8 cellular contexts compared by ENCODE assay signal in the genomic region with DNA sequence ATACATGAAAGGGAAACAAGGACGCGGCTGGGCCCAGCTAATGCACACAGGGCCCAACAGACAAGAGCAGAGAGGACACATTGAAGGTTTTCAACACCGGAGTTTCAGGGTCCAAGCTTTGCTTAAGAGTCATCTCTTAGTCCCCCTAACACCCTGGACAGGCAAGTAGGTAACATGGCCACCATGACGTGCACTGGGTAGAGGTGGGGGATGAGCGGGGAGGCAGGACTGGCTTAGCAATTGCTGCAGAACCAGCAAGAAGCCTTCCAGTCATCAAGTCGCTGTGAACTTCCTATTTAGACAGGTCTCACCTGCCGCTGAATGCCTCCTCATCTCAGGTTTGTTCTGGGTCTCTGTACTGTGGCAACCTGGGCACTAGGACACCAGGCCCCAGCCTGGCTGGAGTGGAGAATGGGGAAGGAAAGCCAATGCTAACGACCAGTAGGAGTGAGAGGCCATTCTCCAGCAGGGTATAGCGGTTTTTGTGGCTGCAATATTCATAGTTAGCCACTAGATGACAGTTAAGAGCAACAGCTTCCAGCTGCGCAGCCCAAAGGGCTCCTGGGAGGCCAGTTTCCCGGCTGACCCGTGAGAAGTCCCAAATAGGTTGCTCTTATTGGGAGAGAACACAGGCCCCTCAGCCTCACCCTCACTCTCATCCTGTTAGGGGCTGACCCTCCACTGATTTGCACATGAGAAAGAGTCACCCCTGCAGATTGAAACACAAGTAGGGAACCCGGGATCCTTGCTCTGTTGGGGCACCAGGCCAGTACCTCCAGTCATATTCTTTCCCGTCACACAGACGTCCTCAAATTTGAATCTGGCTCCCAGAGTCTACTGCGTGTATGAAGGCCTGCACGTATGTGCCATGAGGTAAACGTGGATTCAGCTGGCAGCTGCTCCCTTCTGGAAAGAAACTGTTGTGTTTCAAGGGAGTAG. TPM values are rescaled to one million over a fixed set of nuclear protein-coding genes. Genes with fewer than 3 reads are reported as not detected.
DNase-seq lines count a peak whose midpoint lies in the region; ATAC-seq lines count a peak whose summit lies in the region.

No MANE protein-coding gene starts in this region.

- H3K4me1 Mint-ChIP-seq in naive B cell, result peaks cover 3 to 7% (median 5%) of the 10 kb centered on the region in 3 donors

- peak; percentile 96 for ATAC-seq in GM18511 (IDR thresholded peaks at IDR 0.05; ENCODE audit: unreplicated experiment)
- peak; percentile 94 for ATAC-seq in HG02885 (IDR thresholded peaks at IDR 0.05; ENCODE audit: poor library complexity, unreplicated experiment)
- ATAC-seq in naive B cell (ENCODE audit: low read depth in 2 of 2), result peak; percentile 80 to 81

- H3K9me3 Mint-ChIP-seq in naive B cell, result no peaks in the 10 kb centered on the region

- DNase-seq in CD1c-positive myeloid dendritic cell (ENCODE audit: extremely low spot score) (peak; percentile 81), NCI-H345 (lab: John Stamatoyannopoulos, UW) (peak; percentile 46), fibroblast of gingiva (ENCODE audit: low read depth) (peak; percentile 52), naive B cell (peak; percentile 16)
- DNase-seq in activated CD4-positive, alpha-beta T cell treated with anti-CD3 and anti-CD28 coated beads, Interleukin-2, amount 50 U/mL, for 1 hour, result peak; percentile 8
- no peak for DNase-seq in effector CD8-positive, alpha-beta T cell (lab: John Stamatoyannopoulos, UW)

- no peak overlapping the region for H3K4me3 Mint-ChIP-seq in naive B cell

- H3K36me3 Mint-ChIP-seq in naive B cell, result no peaks in the 10 kb centered on the region

- H3K27me3 Mint-ChIP-seq in naive B cell, result peaks cover 0 to 8% (median 0%) of the 10 kb centered on the region in 3 donors

- peak overlapping the region in 1 of 6 donors; percentile 27 for H3K27ac Mint-ChIP-seq in naive B cell

RNA-seq across cellular contexts. Expression of gene PIGC, which starts 6.0 kb away (rescaled TPM):
- 100 to 1,000 TPM in 1 of 6 donors, 10 to 100 TPM in 5; 70.8 to 127 (median 94.5) TPM for polyA plus RNA-seq in naive B cell (ENCODE audit: low read depth in 6 of 6)

RNA-seq across cellular contexts. Expression of gene C1orf105, which starts 29.4 kb away (rescaled TPM):
- polyA plus RNA-seq in naive B cell (ENCODE audit: low read depth in 6 of 6), result not detected
